Comparison of ENCODE assay signal across 17 cellular contexts in the genomic region with DNA sequence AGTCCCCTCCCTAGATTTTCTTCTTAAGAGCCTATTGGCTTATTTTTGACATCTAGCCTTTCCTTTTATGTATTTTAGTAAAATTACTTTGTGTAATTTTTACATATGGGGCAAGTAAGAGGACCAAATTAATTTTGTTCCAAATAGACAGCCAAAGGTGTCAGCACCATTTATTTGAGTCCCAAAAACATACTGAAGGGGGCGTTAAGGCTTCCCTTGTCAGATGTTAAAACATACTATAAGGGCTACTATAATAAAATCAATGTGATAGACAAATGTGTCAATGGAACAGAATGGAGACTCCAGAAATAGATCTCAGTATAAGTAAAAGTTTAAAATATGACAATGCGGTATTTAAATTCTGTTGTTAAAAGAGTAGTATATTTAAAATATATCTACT.
"Had no signal": no experiment of that assay in that cellular context is flagged by ENCODE, and none has a peak within 500 bp of the region (broad histone marks: within the 10 kb centered on the region; RNA-seq: fewer than 3 reads in every experiment).

No MANE protein-coding gene starts in this region.

- H3K27me3 ChIP-seq: gastroesophageal sphincter, ovary, suprapubic skin, upper lobe of right lung had no signal

- H3K27ac Mint-ChIP-seq: activated CD4-positive, alpha-beta T cell treated with anti-CD3 and anti-CD28 coated beads, Interleukin-2, amount 10 ng/mL, durations not matched to agents 7 days and 5 days; activated naive CD4-positive, alpha-beta T cell treated with anti-CD3 and anti-CD28 coated beads for 36 hours; activated T-helper 17 cell treated with anti-CD3 and anti-CD28 coated beads, Interleukin-2, amount 50 U/mL, for 72 hours had no signal

- DNase-seq: activated CD4-positive, alpha-beta T cell treated with anti-CD3 and anti-CD28 coated beads, Interleukin-2, amount 10 ng/mL, durations not matched to agents 7 days and 5 days; activated CD4-positive, CD25-positive, alpha-beta regulatory T cell; activated naive CD4-positive, alpha-beta T cell treated with anti-CD3 and anti-CD28 coated beads for 36 hours; activated T-cell treated with anti-CD3 and anti-CD28 coated beads for 4 hours; caudate nucleus; cortex of kidney; effector memory CD4-positive, alpha-beta T cell; mesendoderm; ovary; stimulated activated CD4-positive, alpha-beta T cell treated with anti-CD3 and anti-CD28 coated beads, Interleukin-4, amount 100 ng/mL, for 1 hour; stimulated activated CD8-positive, alpha-beta memory T cell treated with anti-CD3 and anti-CD28 coated beads, Interleukin-4, amount 100 ng/mL, for 48 hours; stimulated activated naive CD8-positive, alpha-beta T cell treated with anti-CD3 and anti-CD28 coated beads, Interleukin-15, Interleukin-2, amounts not matched to agents 100 U/mL and 50 U/mL, for 24 hours; upper lobe of right lung had no signal

- H3K4me3 ChIP-seq: gastroesophageal sphincter, ovary, suprapubic skin, upper lobe of right lung had no signal

- H3K4me1 ChIP-seq: gastroesophageal sphincter, suprapubic skin, upper lobe of right lung had no signal

- H3K9me3 Mint-ChIP-seq: activated CD4-positive, alpha-beta T cell treated with anti-CD3 and anti-CD28 coated beads, Interleukin-2, amount 10 ng/mL, durations not matched to agents 7 days and 5 days; activated T-helper 17 cell treated with anti-CD3 and anti-CD28 coated beads, Interleukin-2, amount 50 U/mL, for 72 hours had no signal

- H3K36me3 ChIP-seq: gastroesophageal sphincter, ovary, suprapubic skin, upper lobe of right lung had no signal

- H3K4me1 Mint-ChIP-seq: activated CD4-positive, alpha-beta T cell treated with anti-CD3 and anti-CD28 coated beads, Interleukin-2, amount 10 ng/mL, durations not matched to agents 7 days and 5 days had no signal

- H3K27ac ChIP-seq: epithelial cell of prostate, gastroesophageal sphincter, ovary, suprapubic skin, upper lobe of right lung had no signal

- H3K9me3 ChIP-seq: gastroesophageal sphincter, ovary, upper lobe of right lung had no signal

- H3K27me3 Mint-ChIP-seq: activated CD4-positive, alpha-beta T cell treated with anti-CD3 and anti-CD28 coated beads, Interleukin-2, amount 10 ng/mL, durations not matched to agents 7 days and 5 days; activated T-helper 17 cell treated with anti-CD3 and anti-CD28 coated beads, Interleukin-2, amount 50 U/mL, for 72 hours had no signal

- H3K4me3 Mint-ChIP-seq: activated CD4-positive, alpha-beta T cell treated with anti-CD3 and anti-CD28 coated beads, Interleukin-2, amount 10 ng/mL, durations not matched to agents 7 days and 5 days; activated naive CD4-positive, alpha-beta T cell treated with anti-CD3 and anti-CD28 coated beads for 36 hours; activated T-helper 17 cell treated with anti-CD3 and anti-CD28 coated beads, Interleukin-2, amount 50 U/mL, for 72 hours had no signal
